In the genomic region with DNA sequence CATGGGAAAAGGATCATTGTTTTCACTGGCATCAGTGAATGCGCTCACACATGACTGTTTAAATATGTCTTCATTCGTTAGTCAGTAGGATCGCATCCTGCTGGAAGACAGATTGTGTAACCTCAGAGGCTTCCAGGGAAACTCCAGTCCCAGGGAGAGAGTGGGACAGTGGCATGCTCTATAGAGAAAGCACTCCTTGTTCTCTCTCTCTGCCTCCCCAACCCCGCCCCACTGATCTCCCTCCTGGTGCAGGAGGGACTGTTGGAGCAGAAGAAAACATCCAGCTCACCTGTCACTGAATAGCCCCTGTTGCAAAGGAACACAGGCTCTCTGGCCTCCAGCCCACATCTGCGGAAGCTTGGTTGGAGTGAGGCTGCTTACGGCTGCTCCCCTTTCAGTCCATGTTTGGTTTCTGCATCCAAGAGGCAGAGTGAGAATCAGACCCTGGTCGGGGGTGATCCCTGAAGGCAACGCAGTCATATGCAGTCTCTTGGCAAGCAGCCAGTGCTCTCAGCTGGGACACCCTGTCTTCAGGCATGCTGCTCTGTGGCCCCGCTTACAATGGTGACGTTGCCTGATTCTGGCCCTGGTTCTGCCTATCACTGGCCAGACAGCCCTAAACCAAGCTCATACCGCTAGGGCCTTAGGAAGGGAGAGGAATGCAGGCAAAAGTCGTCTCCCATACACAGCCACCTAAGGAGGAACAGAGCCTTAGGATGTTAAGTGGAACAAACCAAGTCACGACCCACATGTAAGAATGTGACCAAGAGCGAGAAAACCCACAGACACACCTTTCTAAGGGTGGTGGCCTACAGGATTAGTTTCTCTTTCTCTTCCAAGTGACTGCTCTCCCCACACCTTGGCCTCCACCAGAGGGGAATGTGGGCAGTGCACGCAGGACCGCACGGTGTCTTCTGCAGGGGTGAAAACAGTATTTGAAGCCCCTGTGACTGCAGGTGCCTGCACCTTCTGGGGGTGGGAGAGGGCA, we compare ENCODE assay signal across 8 cellular contexts. TPM values are rescaled to one million over a fixed set of nuclear protein-coding genes. Genes with fewer than 3 reads are reported as not detected.
DNase-seq lines count a peak whose midpoint lies in the region; ATAC-seq, FAIRE-seq and TF ChIP-seq lines count a peak whose summit lies in the region.

No MANE protein-coding gene starts in this region.

- no peaks in the 10 kb centered on the region; a peak in 1 of 5 replicates for H3K4me1 ChIP-seq in K562 (replicated peaks in 1 of 2; ENCODE audit: control insufficient read depth in 2 of 2, insufficient read depth in 2 of 2, low read length in 2 of 2)

- H3K9me3 ChIP-seq in K562 (replicated peaks; ENCODE audit: control insufficient read depth, insufficient read depth, low read depth, low read length): no peaks in the 10 kb centered on the region

- H3K4me2 ChIP-seq in K562 (ENCODE audit: insufficient read depth, low read length): no peak overlapping the region

- TF ChIP-seq POLR2A in K562 (conservative IDR thresholded peaks at IDR 0.05): no peak

- peaks cover 13% of the 10 kb centered on the region; the same call in 1 of the 2 replicates for H4K20me1 ChIP-seq in K562 (replicated peaks; ENCODE audit: control insufficient read depth, insufficient read depth, low read length)

- in situ Hi-C loops in K562 (cut with MboI): no loop called here

- H3K27me3 ChIP-seq in K562 (ENCODE audit: control insufficient read depth in 2 of 2, insufficient read depth in 2 of 2, low read length in 2 of 2) (peaks cover 11 to 28% of the 10 kb centered on the region in 2 experiments; a peak in 3 of 5 replicates), kidney epithelial cell (ENCODE audit: control insufficient read depth, insufficient read depth, low read length) (no peaks in the 10 kb centered on the region), H7 (ENCODE audit: control insufficient read depth, insufficient read depth, low read length) (no peaks in the 10 kb centered on the region)

- DNase-seq in NCI-H1092 (lab: John Stamatoyannopoulos, UW) (peak; percentile 14), K562 (ENCODE audit: extremely low read depth in 1 of 4, low spot score in 3 of 4) (peak in 1 of 4 experiments; percentile 21), kidney epithelial cell (ENCODE audit: low read depth) (peak; percentile 64), substantia nigra (lab: John Stamatoyannopoulos, UW) (peak in 34 of 49 donors; percentile 4 to 68 (median 32)), H7 (no peak), hepatic stellate cell (ENCODE audit: low spot score) (no peak), urothelium cell line (ENCODE audit: low spot score) (no peak)

- no peak for TF ChIP-seq RAD21 in K562 (CRISPR knock-in tag; conservative IDR thresholded peaks at IDR 0.05 in 1 of 2, IDR thresholded peaks at IDR 0.05 in 1 of 2)

- no peak for TF ChIP-seq EP300 in K562 (IDR thresholded peaks at IDR 0.05; ENCODE audit: low read length)

- no TSS peak for BruUV-seq in K562 (replicated peaks; lab: Mats Ljungman, UMichigan)

- POLR2A ChIA-PET in K562 (lab: Yijun Ruan, JAX): interaction anchor here (0.8 kb wide), 1 partner anchor 21 kb away, joined by 3 read pairs; no protein-coding TSS in a partner anchor

- H3K36me3 ChIP-seq in K562 (ENCODE audit: control insufficient read depth, insufficient read depth, low read length) (no peaks in the 10 kb centered on the region), kidney epithelial cell (ENCODE audit: control insufficient read depth, insufficient read depth, low read length) (no peaks in the 10 kb centered on the region), H7 (replicated peaks; ENCODE audit: control insufficient read depth, insufficient read depth, low read length) (no peaks in the 10 kb centered on the region)

- FAIRE-seq in K562 (lab: Jason Lieb, UNC): no peak
- FAIRE-seq in urothelium cell line (lab: Jason Lieb, UNC): no peak

- H3K4me3 ChIP-seq in K562: no peak overlapping the region
- no peak overlapping the region for H3K4me3 ChIP-seq in kidney epithelial cell (ENCODE audit: low read depth, low read length)
- H3K4me3 ChIP-seq in H7 (ENCODE audit: insufficient read depth, low read depth, low read length): no peak overlapping the region

- no peaks in the 10 kb centered on the region for H3K79me2 ChIP-seq in K562 (ENCODE audit: control insufficient read depth, insufficient read depth, low read length)

- no peaks in the 10 kb centered on the region for H3K9me1 ChIP-seq in K562 (ENCODE audit: control insufficient read depth, insufficient read depth, low read length)

- TF ChIP-seq CTCF in K562 (IDR thresholded peaks at IDR 0.05 in 2 of 3, conservative IDR thresholded peaks at IDR 0.05 in 1 of 3; ENCODE audit: insufficient read depth in 2 of 3, low read depth in 1 of 3, low read length in 3 of 3): no peak
- TF ChIP-seq CTCF in kidney epithelial cell (IDR thresholded peaks at IDR 0.05; ENCODE audit: insufficient read depth, low read length, poor library complexity, severe bottlenecking): no peak

- H2AFZ ChIP-seq in K562 (ENCODE audit: low read depth, low read length): no peak overlapping the region

- 1% methylated on average over 17 of the region's 17 CpGs for WGBS in K562 (ENCODE audit: insufficient coverage, low coverage, missing lambda C conversion rate)

- CTCF ChIA-PET in K562 (lab: Yijun Ruan, JAX; ENCODE audit: low intra/inter-chr PET ratio): no interaction called here

- ATAC-seq in K562: no peak; the same call in 2 of the 3 replicates
- ATAC-seq in HG03045 (IDR thresholded peaks at IDR 0.05; ENCODE audit: unreplicated experiment): no peak

- H3K27ac ChIP-seq in K562 (ENCODE audit: extremely low read depth, low read depth, low read length) (no peak overlapping the region), substantia nigra (ENCODE audit: low read depth, low read length, poor library complexity, severe bottlenecking) (peak overlapping the region; percentile 27)

- no peak overlapping the region for H3K9ac ChIP-seq in K562 (ENCODE audit: insufficient read depth in 1 of 2, low read depth in 2 of 2, low read length in 2 of 2)

- intact Hi-C loops in K562 (cut with micrococcal nuclease): no loop called here

TF ChIP-seq in K562, 482 proteins besides CTCF, POLR2A, EP300 and RAD21:
- TF ChIP-seq ZNF785 (CRISPR knock-in tag; IDR thresholded peaks at IDR 0.05): no peak
- peak; percentile 76 for TF ChIP-seq NFIC (IDR thresholded peaks at IDR 0.05)
- TF ChIP-seq, protein P1, sequence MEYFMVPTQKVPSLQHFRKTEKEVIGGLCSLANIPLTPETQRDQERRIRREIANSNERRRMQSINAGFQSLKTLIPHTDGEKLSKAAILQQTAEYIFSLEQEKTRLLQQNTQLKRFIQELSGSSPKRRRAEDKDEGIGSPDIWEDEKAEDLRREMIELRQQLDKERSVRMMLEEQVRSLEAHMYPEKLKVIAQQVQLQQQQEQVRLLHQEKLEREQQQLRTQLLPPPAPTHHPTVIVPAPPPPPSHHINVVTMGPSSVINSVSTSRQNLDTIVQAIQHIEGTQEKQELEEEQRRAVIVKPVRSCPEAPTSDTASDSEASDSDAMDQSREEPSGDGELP (CRISPR knock-in tag; IDR thresholded peaks at IDR 0.05; ENCODE audit: borderline replicate concordance): peak; percentile 14; the same call in 1 of the 2 replicates

RNA-seq across cellular contexts. Expression of a gene that starts 39.7 kb away (rescaled TPM):
- total RNA-seq in K562 (2011; cell fraction: chromatin; rRNA removed; ENCODE audit: low replicate concordance): not detected in 2 replicates
- not detected in 2 replicates for total RNA-seq in K562 (2011; cell fraction: nucleolus; rRNA removed)
- total RNA-seq in K562 (2011; cell fraction: nucleoplasm; rRNA removed): not detected in 2 replicates
- total RNA-seq in K562 (2014; rRNA removed) (0.05 TPM in 1 of 2 replicates, not detected in the other), K562 (2014; rRNA removed; fragmentation: Illumina TruSeq; extraction: Trizol) (0.15 TPM in 1 of 2 replicates, not detected in the other), K562 (2015; rRNA removed; fragmentation: Illumina TruSeq; extraction: Trizol) (0.18 TPM in 1 of 2 replicates, not detected in the other), K562 (2021) (0.07 and 0.24 TPM in 2 replicates), kidney epithelial cell (81.0 and 82.8 TPM in 2 replicates)
- polyA plus RNA-seq in K562 (2011; rRNA removed) (0.15 TPM in 1 of 2 replicates, not detected in the other), K562 (2014; fragmentation: Illumina TruSeq; extraction: Trizol) (not detected in 2 replicates), K562 (2014; fragmentation: Nextera tagmentation; extraction: Ambion mirVana) (under 1 TPM in 1 of 2 experiments, not detected in 1; 0.08 TPM), K562 (2014; rRNA removed) (0.16 TPM in 1 of 2 replicates, not detected in the other)
- polyA plus RNA-seq in K562 (2011; cell fraction: cytosol; rRNA removed): not detected in 2 replicates
- not detected in 2 replicates for polyA plus RNA-seq in K562 (2011; cell fraction: nucleus; rRNA removed)
- 0.09 and 0.83 TPM in 2 replicates for polyA plus RNA-seq in K562 (2012)
- polyA minus RNA-seq in K562 (2011; rRNA and poly(A)+ RNA removed): not detected in 2 replicates
- polyA minus RNA-seq in K562 (2011; cell fraction: cytosol; rRNA and poly(A)+ RNA removed): not detected in 2 replicates
- polyA minus RNA-seq in K562 (2011; cell fraction: nucleus; rRNA and poly(A)+ RNA removed): not detected in 2 replicates
- total RNA-seq in H7 (2014; rRNA removed; shearing (Covaris generic)): 13.4 and 14.2 TPM in 2 replicates

Comparison
In these comparisons a context has a peak if more than half of its experiments do, and no peak if none do; other contexts are left out.
1. DNase-seq: peak in NCI-H1092 (single experiment), kidney epithelial cell (single experiment) and substantia nigra (34 of 49); none in H7 (single experiment), hepatic stellate cell (single experiment) and urothelium cell line (single experiment).